Comparison of ENCODE assay signal across 13 cellular contexts in the genomic region with DNA sequence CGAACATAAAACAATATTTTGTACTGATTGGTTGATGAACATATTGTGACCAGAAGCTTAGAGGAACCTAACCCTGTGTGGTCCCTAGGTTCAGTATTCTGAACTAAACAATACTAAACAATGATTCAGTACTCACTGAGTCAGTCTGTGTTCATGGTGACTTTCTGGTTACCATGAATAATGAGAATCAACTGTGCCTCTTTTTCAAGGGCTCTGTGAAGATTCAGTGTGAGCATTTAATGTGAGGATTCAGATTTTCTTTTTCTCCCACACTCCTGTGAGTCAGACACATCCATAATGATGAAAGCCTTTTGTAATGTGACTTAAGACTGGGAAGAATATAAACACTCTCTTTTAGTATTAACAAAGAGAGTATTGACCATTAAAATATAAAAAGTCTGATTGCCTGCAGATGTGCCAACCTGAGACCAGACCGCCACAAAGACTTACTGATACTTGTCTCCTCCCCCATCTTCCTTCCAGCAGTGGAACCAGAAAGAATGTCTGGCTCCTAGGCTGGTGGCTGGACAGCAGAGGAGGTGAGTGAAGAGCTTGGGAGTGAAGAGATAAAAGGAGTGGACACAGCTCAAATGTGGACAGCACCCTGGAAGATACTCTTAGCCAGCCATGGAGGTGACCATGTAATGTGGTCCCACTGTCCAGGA. TPM values are rescaled to one million over a fixed set of nuclear protein-coding genes. Genes with fewer than 3 reads are reported as not detected.
DNase-seq lines count a peak whose midpoint lies in the region; ATAC-seq, FAIRE-seq and TF ChIP-seq lines count a peak whose summit lies in the region.
"Had no signal": no experiment of that assay in that cellular context is flagged by ENCODE, and none has a peak within 500 bp of the region (broad histone marks: within the 10 kb centered on the region; RNA-seq: fewer than 3 reads in every experiment).

No MANE protein-coding gene starts in this region.

- H3K4me1 Mint-ChIP-seq in stimulated activated effector memory CD8-positive, alpha-beta T cell treated with anti-CD3 and anti-CD28 coated beads, Interleukin-12 subunit alpha, Interleukin-12 subunit beta, amount 100 ng/mL, for 72 hours, result no peaks in the 10 kb centered on the region
- H3K4me1 Mint-ChIP-seq: activated naive CD4-positive, alpha-beta T cell treated with anti-CD3 and anti-CD28 coated beads, Interleukin-2, amount 10 ng/mL, durations not matched to agents 7 days and 5 days had no signal

- no peaks in the 10 kb centered on the region for H3K36me3 Mint-ChIP-seq in activated naive CD4-positive, alpha-beta T cell treated with anti-CD3 and anti-CD28 coated beads, Interleukin-2, amount 50 U/mL, for 72 hours
- H3K36me3 Mint-ChIP-seq in stimulated activated effector memory CD8-positive, alpha-beta T cell treated with anti-CD3 and anti-CD28 coated beads, Interleukin-12 subunit alpha, Interleukin-12 subunit beta, amount 100 ng/mL, for 72 hours, result no peaks in the 10 kb centered on the region
- H3K36me3 Mint-ChIP-seq: activated naive CD4-positive, alpha-beta T cell treated with anti-CD3 and anti-CD28 coated beads, Interleukin-2, amount 10 ng/mL, durations not matched to agents 7 days and 5 days; neural progenitor cell had no signal

- no peaks in the 10 kb centered on the region for H3K9me3 Mint-ChIP-seq in activated naive CD4-positive, alpha-beta T cell treated with anti-CD3 and anti-CD28 coated beads, Interleukin-2, amount 50 U/mL, for 72 hours
- H3K9me3 Mint-ChIP-seq in stimulated activated effector memory CD8-positive, alpha-beta T cell treated with anti-CD3 and anti-CD28 coated beads, Interleukin-12 subunit alpha, Interleukin-12 subunit beta, amount 100 ng/mL, for 72 hours, result no peaks in the 10 kb centered on the region
- H3K9me3 Mint-ChIP-seq: activated naive CD4-positive, alpha-beta T cell treated with anti-CD3 and anti-CD28 coated beads, Interleukin-2, amount 10 ng/mL, durations not matched to agents 7 days and 5 days; neural progenitor cell; T-helper 1 cell treated with Interleukin-12 subunit alpha and Interleukin-12 subunit beta and Interleukin-4 antibody, amounts not matched to agents 30 μg/mL and 1 μg/mL, for 36 hours had no signal

- no peak for FAIRE-seq in GM12892 (lab: Jason Lieb, UNC)

- ATAC-seq in activated naive CD4-positive, alpha-beta T cell treated with anti-CD3 and anti-CD28 coated beads, Interleukin-2, amount 50 U/mL, for 72 hours, result peak; percentile 36 to 94
- ATAC-seq in esophagus mucosa, result peak; percentile 77
- ATAC-seq in stimulated activated effector memory CD8-positive, alpha-beta T cell treated with anti-CD3 and anti-CD28 coated beads, Interleukin-12 subunit alpha, Interleukin-12 subunit beta, amount 100 ng/mL, for 72 hours, result peak; percentile 88

- no peak overlapping the region for H3K4me3 Mint-ChIP-seq in stimulated activated effector memory CD8-positive, alpha-beta T cell treated with anti-CD3 and anti-CD28 coated beads, Interleukin-12 subunit alpha, Interleukin-12 subunit beta, amount 100 ng/mL, for 72 hours
- H3K4me3 Mint-ChIP-seq: activated naive CD4-positive, alpha-beta T cell treated with anti-CD3 and anti-CD28 coated beads, Interleukin-2, amount 10 ng/mL, durations not matched to agents 7 days and 5 days; neural progenitor cell; T-helper 1 cell treated with Interleukin-12 subunit alpha and Interleukin-12 subunit beta and Interleukin-4 antibody, amounts not matched to agents 30 μg/mL and 1 μg/mL, for 36 hours had no signal

- no peak for DNase-seq in activated naive CD4-positive, alpha-beta T cell treated with anti-CD3 and anti-CD28 coated beads, Interleukin-2, amount 50 U/mL, for 72 hours (ENCODE audit: low spot score in 2 of 2)
- DNase-seq in activated naive CD4-positive, alpha-beta T cell treated with anti-CD3 and anti-CD28 coated beads, Interleukin-2, amount 50 U/mL, for 16 hours, result no peak
- DNase-seq in RKO (ENCODE audit: low spot score) (peak; percentile 77), GM12892 (ENCODE audit: insufficient read length) (no peak)
- DNase-seq in stimulated activated effector memory CD8-positive, alpha-beta T cell treated with anti-CD3 and anti-CD28 coated beads, Interleukin-12 subunit alpha, Interleukin-12 subunit beta, amount 100 ng/mL, for 72 hours (ENCODE audit: low spot score in 2 of 2), result no peak
- no peak for DNase-seq in activated CD4-positive, alpha-beta T cell treated with anti-CD3 and anti-CD28 coated beads for 4 hours
- DNase-seq in stimulated activated CD4-positive, alpha-beta T cell treated with anti-CD3 and anti-CD28 coated beads, Interleukin-1b, Interleukin-23, amount 100 ng/mL, for 48 hours, result no peak
- DNase-seq: activated naive CD4-positive, alpha-beta T cell treated with anti-CD3 and anti-CD28 coated beads, Interleukin-2, amount 10 ng/mL, durations not matched to agents 7 days and 5 days; dorsolateral prefrontal cortex; spleen had no signal

- no peak for TF ChIP-seq POLR2A in GM12892 (IDR thresholded peaks at IDR 0.05; ENCODE audit: low read depth, low read length)

- no peak overlapping the region for H3K27ac Mint-ChIP-seq in activated naive CD4-positive, alpha-beta T cell treated with anti-CD3 and anti-CD28 coated beads, Interleukin-2, amount 50 U/mL, for 72 hours
- no peak overlapping the region for H3K27ac Mint-ChIP-seq in stimulated activated effector memory CD8-positive, alpha-beta T cell treated with anti-CD3 and anti-CD28 coated beads, Interleukin-12 subunit alpha, Interleukin-12 subunit beta, amount 100 ng/mL, for 72 hours
- H3K27ac Mint-ChIP-seq: activated naive CD4-positive, alpha-beta T cell treated with anti-CD3 and anti-CD28 coated beads, Interleukin-2, amount 10 ng/mL, durations not matched to agents 7 days and 5 days; neural progenitor cell; T-helper 1 cell treated with Interleukin-12 subunit alpha and Interleukin-12 subunit beta and Interleukin-4 antibody, amounts not matched to agents 30 μg/mL and 1 μg/mL, for 36 hours had no signal

RNA-seq across cellular contexts. Expression of a gene that starts 17.6 kb away (rescaled TPM):
- total RNA-seq in activated naive CD4-positive, alpha-beta T cell treated with anti-CD3 and anti-CD28 coated beads, Interleukin-2, amount 50 U/mL, for 72 hours, result 100 to 1,000 TPM in 1 of 2 donors, 10 to 100 TPM in 1; 89.2 to 132 TPM
- total RNA-seq in esophagus mucosa, result 36.4 TPM
- polyA plus RNA-seq in GM12892 (2012; ENCODE audit: missing spikeins), result 77.4 TPM

RNA-seq across cellular contexts. Expression of a gene that starts 59.3 kb away (rescaled TPM):
- 10 to 100 TPM; 45.6 to 62.7 TPM for total RNA-seq in activated naive CD4-positive, alpha-beta T cell treated with anti-CD3 and anti-CD28 coated beads, Interleukin-2, amount 50 U/mL, for 72 hours
- total RNA-seq in esophagus mucosa, result 23.6 TPM
- polyA plus RNA-seq in GM12892 (2012; ENCODE audit: missing spikeins), result 55.9 TPM

RNA-seq across cellular contexts. Expression of a gene that starts 59.5 kb away (rescaled TPM):
- total RNA-seq in activated naive CD4-positive, alpha-beta T cell treated with anti-CD3 and anti-CD28 coated beads, Interleukin-2, amount 50 U/mL, for 72 hours, result 100 to 1,000 TPM; 104 to 145 TPM
- total RNA-seq in esophagus mucosa, result 98.9 TPM
- polyA plus RNA-seq in GM12892 (2012; ENCODE audit: missing spikeins), result 158 TPM
